ENCODE assay signal across 1 cellular context in genomic region chr15:66784174-66784573, GRCh38.
TF ChIP-seq lines count a peak whose summit lies in the region.

No MANE protein-coding gene starts in this region.

TF ChIP-seq in IMR-90, 13 proteins besides CTCF, POLR2A, EP300 and RAD21 (continued from another document):
- TF ChIP-seq ELK1 (IDR thresholded peaks at IDR 0.05; ENCODE audit: borderline replicate concordance, low read depth, low read length) (no peak), RCOR1 (IDR thresholded peaks at IDR 0.05; ENCODE audit: insufficient replicate concordance, low read length) (no peak)
